1 cellular context compared by ENCODE assay signal in the genomic region with DNA sequence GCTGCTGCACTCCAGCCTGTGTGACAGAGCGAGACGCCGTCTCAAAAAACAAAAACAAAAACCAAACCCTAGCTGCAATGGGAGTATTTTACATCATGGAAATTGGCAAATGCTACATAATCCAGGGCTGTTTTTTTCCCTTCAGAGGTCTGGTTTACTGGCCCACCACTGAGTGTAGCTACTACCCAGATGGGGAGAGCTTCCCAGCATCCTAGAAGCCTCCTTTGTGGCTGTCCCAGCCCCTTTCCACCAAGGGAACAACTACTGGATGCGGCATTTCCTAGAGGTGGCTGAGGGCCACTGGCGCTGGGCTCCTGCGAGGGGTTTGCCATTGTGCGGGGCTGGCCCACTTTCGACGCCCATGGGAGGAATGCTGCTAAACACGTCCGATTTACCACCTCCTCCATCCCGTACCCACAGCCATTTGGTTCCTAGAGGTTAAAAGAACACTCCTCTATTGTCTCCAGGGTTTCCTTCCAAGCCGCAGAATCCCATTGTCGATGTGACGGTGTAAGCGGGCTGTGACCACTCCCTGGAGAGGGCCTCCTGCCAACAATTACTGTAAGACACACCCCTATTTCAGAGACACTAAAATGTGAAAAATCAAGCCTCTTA.
TF ChIP-seq lines count a peak whose summit lies in the region.

No MANE protein-coding gene starts in this region.

TF ChIP-seq in GM23338, 12 proteins besides CTCF, POLR2A, EP300 and RAD21:
- TF ChIP-seq, protein P1, sequence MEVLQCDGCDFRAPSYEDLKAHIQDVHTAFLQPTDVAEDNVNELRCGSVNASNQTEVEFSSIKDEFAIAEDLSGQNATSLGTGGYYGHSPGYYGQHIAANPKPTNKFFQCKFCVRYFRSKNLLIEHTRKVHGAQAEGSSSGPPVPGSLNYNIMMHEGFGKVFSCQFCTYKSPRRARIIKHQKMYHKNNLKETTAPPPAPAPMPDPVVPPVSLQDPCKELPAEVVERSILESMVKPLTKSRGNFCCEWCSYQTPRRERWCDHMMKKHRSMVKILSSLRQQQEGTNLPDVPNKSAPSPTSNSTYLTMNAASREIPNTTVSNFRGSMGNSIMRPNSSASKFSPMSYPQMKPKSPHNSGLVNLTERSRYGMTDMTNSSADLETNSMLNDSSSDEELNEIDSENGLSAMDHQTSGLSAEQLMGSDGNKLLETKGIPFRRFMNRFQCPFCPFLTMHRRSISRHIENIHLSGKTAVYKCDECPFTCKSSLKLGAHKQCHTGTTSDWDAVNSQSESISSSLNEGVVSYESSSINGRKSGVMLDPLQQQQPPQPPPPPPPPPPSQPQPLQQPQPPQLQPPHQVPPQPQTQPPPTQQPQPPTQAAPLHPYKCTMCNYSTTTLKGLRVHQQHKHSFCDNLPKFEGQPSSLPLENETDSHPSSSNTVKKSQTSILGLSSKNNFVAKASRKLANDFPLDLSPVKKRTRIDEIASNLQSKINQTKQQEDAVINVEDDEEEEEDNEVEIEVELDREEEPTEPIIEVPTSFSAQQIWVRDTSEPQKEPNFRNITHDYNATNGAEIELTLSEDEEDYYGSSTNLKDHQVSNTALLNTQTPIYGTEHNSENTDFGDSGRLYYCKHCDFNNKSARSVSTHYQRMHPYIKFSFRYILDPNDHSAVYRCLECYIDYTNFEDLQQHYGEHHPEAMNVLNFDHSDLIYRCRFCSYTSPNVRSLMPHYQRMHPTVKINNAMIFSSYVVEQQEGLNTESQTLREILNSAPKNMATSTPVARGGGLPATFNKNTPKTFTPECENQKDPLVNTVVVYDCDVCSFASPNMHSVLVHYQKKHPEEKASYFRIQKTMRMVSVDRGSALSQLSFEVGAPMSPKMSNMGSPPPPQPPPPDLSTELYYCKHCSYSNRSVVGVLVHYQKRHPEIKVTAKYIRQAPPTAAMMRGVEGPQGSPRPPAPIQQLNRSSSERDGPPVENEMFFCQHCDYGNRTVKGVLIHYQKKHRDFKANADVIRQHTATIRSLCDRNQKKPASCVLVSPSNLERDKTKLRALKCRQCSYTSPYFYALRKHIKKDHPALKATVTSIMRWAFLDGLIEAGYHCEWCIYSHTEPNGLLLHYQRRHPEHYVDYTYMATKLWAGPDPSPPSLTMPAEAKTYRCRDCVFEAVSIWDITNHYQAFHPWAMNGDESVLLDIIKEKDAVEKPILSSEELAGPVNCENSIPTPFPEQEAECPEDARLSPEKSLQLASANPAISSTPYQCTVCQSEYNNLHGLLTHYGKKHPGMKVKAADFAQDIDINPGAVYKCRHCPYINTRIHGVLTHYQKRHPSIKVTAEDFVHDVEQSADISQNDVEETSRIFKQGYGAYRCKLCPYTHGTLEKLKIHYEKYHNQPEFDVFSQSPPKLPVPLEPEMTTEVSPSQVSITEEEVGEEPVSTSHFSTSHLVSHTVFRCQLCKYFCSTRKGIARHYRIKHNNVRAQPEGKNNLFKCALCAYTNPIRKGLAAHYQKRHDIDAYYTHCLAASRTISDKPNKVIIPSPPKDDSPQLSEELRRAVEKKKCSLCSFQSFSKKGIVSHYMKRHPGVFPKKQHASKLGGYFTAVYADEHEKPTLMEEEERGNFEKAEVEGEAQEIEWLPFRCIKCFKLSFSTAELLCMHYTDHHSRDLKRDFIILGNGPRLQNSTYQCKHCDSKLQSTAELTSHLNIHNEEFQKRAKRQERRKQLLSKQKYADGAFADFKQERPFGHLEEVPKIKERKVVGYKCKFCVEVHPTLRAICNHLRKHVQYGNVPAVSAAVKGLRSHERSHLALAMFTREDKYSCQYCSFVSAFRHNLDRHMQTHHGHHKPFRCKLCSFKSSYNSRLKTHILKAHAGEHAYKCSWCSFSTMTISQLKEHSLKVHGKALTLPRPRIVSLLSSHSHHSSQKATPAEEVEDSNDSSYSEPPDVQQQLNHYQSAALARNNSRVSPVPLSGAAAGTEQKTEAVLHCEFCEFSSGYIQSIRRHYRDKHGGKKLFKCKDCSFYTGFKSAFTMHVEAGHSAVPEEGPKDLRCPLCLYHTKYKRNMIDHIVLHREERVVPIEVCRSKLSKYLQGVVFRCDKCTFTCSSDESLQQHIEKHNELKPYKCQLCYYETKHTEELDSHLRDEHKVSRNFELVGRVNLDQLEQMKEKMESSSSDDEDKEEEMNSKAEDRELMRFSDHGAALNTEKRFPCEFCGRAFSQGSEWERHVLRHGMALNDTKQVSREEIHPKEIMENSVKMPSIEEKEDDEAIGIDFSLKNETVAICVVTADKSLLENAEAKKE (CRISPR knock-in tag; IDR thresholded peaks at IDR 0.05): no peak
- TF ChIP-seq CREB1 (CRISPR knock-in tag; IDR thresholded peaks at IDR 0.05; ENCODE audit: low read depth): no peak
- TF ChIP-seq EZH2 (IDR thresholded peaks at IDR 0.05; ENCODE audit: low read depth, unreplicated experiment): no peak
- no peak for TF ChIP-seq POLR2AphosphoS5 (IDR thresholded peaks at IDR 0.05; ENCODE audit: low read depth)
- TF ChIP-seq ZNF331 (CRISPR knock-in tag; IDR thresholded peaks at IDR 0.05; ENCODE audit: low read depth): no peak
- TF ChIP-seq EZH2phosphoT487 (IDR thresholded peaks at IDR 0.05; ENCODE audit: unreplicated experiment): no peak
- TF ChIP-seq, protein P2, sequence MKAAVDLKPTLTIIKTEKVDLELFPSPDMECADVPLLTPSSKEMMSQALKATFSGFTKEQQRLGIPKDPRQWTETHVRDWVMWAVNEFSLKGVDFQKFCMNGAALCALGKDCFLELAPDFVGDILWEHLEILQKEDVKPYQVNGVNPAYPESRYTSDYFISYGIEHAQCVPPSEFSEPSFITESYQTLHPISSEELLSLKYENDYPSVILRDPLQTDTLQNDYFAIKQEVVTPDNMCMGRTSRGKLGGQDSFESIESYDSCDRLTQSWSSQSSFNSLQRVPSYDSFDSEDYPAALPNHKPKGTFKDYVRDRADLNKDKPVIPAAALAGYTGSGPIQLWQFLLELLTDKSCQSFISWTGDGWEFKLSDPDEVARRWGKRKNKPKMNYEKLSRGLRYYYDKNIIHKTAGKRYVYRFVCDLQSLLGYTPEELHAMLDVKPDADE (IDR thresholded peaks at IDR 0.05): no peak
- no peak for TF ChIP-seq ZNF114 (CRISPR knock-in tag; IDR thresholded peaks at IDR 0.05)
- TF ChIP-seq NANOG (IDR thresholded peaks at IDR 0.05; ENCODE audit: borderline replicate concordance): no peak
- no peak for TF ChIP-seq JUNB (IDR thresholded peaks at IDR 0.05; ENCODE audit: unreplicated experiment)
- TF ChIP-seq, protein P3, sequence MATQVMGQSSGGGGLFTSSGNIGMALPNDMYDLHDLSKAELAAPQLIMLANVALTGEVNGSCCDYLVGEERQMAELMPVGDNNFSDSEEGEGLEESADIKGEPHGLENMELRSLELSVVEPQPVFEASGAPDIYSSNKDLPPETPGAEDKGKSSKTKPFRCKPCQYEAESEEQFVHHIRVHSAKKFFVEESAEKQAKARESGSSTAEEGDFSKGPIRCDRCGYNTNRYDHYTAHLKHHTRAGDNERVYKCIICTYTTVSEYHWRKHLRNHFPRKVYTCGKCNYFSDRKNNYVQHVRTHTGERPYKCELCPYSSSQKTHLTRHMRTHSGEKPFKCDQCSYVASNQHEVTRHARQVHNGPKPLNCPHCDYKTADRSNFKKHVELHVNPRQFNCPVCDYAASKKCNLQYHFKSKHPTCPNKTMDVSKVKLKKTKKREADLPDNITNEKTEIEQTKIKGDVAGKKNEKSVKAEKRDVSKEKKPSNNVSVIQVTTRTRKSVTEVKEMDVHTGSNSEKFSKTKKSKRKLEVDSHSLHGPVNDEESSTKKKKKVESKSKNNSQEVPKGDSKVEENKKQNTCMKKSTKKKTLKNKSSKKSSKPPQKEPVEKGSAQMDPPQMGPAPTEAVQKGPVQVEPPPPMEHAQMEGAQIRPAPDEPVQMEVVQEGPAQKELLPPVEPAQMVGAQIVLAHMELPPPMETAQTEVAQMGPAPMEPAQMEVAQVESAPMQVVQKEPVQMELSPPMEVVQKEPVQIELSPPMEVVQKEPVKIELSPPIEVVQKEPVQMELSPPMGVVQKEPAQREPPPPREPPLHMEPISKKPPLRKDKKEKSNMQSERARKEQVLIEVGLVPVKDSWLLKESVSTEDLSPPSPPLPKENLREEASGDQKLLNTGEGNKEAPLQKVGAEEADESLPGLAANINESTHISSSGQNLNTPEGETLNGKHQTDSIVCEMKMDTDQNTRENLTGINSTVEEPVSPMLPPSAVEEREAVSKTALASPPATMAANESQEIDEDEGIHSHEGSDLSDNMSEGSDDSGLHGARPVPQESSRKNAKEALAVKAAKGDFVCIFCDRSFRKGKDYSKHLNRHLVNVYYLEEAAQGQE (IDR thresholded peaks at IDR 0.05; ENCODE audit: unreplicated experiment): no peak
- TF ChIP-seq STAT1 (IDR thresholded peaks at IDR 0.05; ENCODE audit: unreplicated experiment): no peak
